In genomic region chr17:921161-921560, GRCh38 we compare ENCODE assay signal across 16 cellular contexts. TPM values are rescaled to one million over a fixed set of nuclear protein-coding genes. Genes with fewer than 3 reads are reported as not detected.
A peak's percentile ranks its signal among the peaks of the same experiment; 100 is the strongest.
DNase-seq lines count a peak whose midpoint lies in the region; ATAC-seq, FAIRE-seq and TF ChIP-seq lines count a peak whose summit lies in the region.
"Had no signal": no experiment of that assay in that cellular context is flagged by ENCODE, and none has a peak within 500 bp of the region (broad histone marks: within the 10 kb centered on the region; RNA-seq: fewer than 3 reads in every experiment).

No MANE protein-coding gene starts in this region.

- in situ Hi-C loops in IMR-90 (cut with MboI; ENCODE audit: low sequenced_read_pairs), result no loop called here

- H3K4me3 ChIP-seq in IMR-90 (ENCODE audit: insufficient read depth, low read depth, low read length) (no peak overlapping the region), bronchial epithelial cell (ENCODE audit: low read depth, low read length) (no peak overlapping the region), lung (no peak overlapping the region), uterus (no peak overlapping the region), WERI-Rb-1 (ENCODE audit: low read depth, low read length) (no peak overlapping the region)
- H3K4me3 ChIP-seq: BLaER1, upper lobe of left lung had no signal

- H4K8ac ChIP-seq in IMR-90 (ENCODE audit: low read depth in 2 of 2, low read length in 2 of 2), result no peak overlapping the region

- H3K23ac ChIP-seq in IMR-90 (ENCODE audit: low read depth, low read length), result no peak overlapping the region

- peaks cover 10% of the 10 kb centered on the region for H3K4me1 ChIP-seq in IMR-90 (ENCODE audit: control insufficient read depth, insufficient read depth, low read length)
- peaks cover 0 to 8% of the 10 kb centered on the region in 2 donors for H3K4me1 ChIP-seq in lung (ENCODE audit: control insufficient read depth in 2 of 2, insufficient read depth in 2 of 2, low read length in 2 of 2)
- H3K4me1 ChIP-seq in uterus, result peaks cover 0 to 10% of the 10 kb centered on the region in 2 donors

- no peak overlapping the region for H3K18ac ChIP-seq in IMR-90 (ENCODE audit: low read depth, low read length)

- no peak overlapping the region for H3K56ac ChIP-seq in IMR-90 (ENCODE audit: extremely low read depth, insufficient read depth, low read length)

- H3K4me2 ChIP-seq in IMR-90 (ENCODE audit: low read depth, low read length), result no peak overlapping the region
- H3K4me2 ChIP-seq: BLaER1 had no signal

- no peak overlapping the region for H3K9ac ChIP-seq in IMR-90 (ENCODE audit: low read depth, low read length)
- H3K9ac ChIP-seq: BLaER1 had no signal

- H2BK120ac ChIP-seq in IMR-90 (ENCODE audit: low read depth, low read length), result no peak overlapping the region

- H3K9me1 ChIP-seq in IMR-90 (ENCODE audit: insufficient read depth, low read length), result peaks cover 12% of the 10 kb centered on the region

- DNase-seq in IMR-90 (peak; percentile 47), bronchial epithelial cell (ENCODE audit: low read depth) (peak; percentile 77), lung (ENCODE audit: low spot score) (peak; percentile 35), uterus (peak; percentile 66 to 71), NCI-H1048 (lab: John Stamatoyannopoulos, UW) (no peak), islet precursor cell (no peak), WERI-Rb-1 (no peak)
- DNase-seq: activated naive CD8-positive, alpha-beta T cell treated with anti-CD3 and anti-CD28 coated beads, Interleukin-2, amount 50 U/mL, for 24 hours; cortex of kidney; DMS53; KBM-7; stimulated activated CD4-positive, alpha-beta T cell treated with anti-CD3 and anti-CD28 coated beads, Interleukin-4, amount 100 ng/mL, for 1 hour had no signal

- no peak overlapping the region for H2BK5ac ChIP-seq in IMR-90 (ENCODE audit: low read depth, low read length, poor library complexity, severe bottlenecking)

- WGBS in IMR-90 (ENCODE audit: extremely low coverage in 2 of 2, insufficient read length in 1 of 2), 2 experiments, result 94% methylated on average over 6 of the region's 13 CpGs; no CpG with 5 or more reads in 1 of the 2 experiments
- 84 to 91% methylated on average over 13 of the region's 13 CpGs for WGBS in lung, 2 donors

- no peak overlapping the region for H3K4ac ChIP-seq in IMR-90 (ENCODE audit: low read depth, low read length)

- no peak overlapping the region for H4K91ac ChIP-seq in IMR-90 (ENCODE audit: insufficient read depth, low read depth, low read length)

- H2BK20ac ChIP-seq in IMR-90 (ENCODE audit: low read depth, low read length), result no peak overlapping the region

- peak overlapping the region; percentile 86 for H2AK9ac ChIP-seq in IMR-90 (replicated peaks; ENCODE audit: low read depth, low read length, poor library complexity)

- TF ChIP-seq POLR2A in IMR-90 (IDR thresholded peaks at IDR 0.05; ENCODE audit: low read depth, low read length), result no peak
- no peak for TF ChIP-seq POLR2A in uterus (IDR thresholded peaks at IDR 0.05)

- H3K9me3 ChIP-seq in IMR-90 (ENCODE audit: control insufficient read depth, insufficient read depth, low read length) (no peaks in the 10 kb centered on the region), lung (ENCODE audit: control insufficient read depth in 2 of 2, insufficient read depth in 1 of 2, low read length in 1 of 2) (no peaks in the 10 kb centered on the region), uterus (no peaks in the 10 kb centered on the region), WERI-Rb-1 (ENCODE audit: severe bottlenecking) (no peaks in the 10 kb centered on the region)
- H3K9me3 ChIP-seq: upper lobe of left lung had no signal

- no peak overlapping the region for H4K5ac ChIP-seq in IMR-90 (ENCODE audit: low read depth, low read length)

- no peak overlapping the region for H2BK15ac ChIP-seq in IMR-90 (ENCODE audit: low read depth, low read length)

- H3K79me1 ChIP-seq in IMR-90 (ENCODE audit: low read depth in 1 of 2, low read length in 2 of 2), result peaks cover 44 to 74% of the 10 kb centered on the region in 2 experiments

- no peak for TF ChIP-seq RAD21 in IMR-90 (IDR thresholded peaks at IDR 0.05; ENCODE audit: low read length)

- intact Hi-C loops in IMR-90 (cut with micrococcal nuclease) (no loop called here), uterus (cut with DNase I; ENCODE audit: low total_unique reads) (no loop called here)

- ATAC-seq in IMR-90 (ENCODE audit: low read depth), result no peak
- no peak for ATAC-seq in lung (ENCODE audit: insufficient read depth, low FRiP score)
- ATAC-seq: activated naive CD8-positive, alpha-beta T cell treated with anti-CD3 and anti-CD28 coated beads, Interleukin-2, amount 50 U/mL, for 24 hours; natural killer cell treated with Interleukin-12 subunit alpha and Interleukin-12 subunit beta and Interleukin-15 and Interleukin-18, amount 100 ng/mL, for 72 hours had no signal

- no peak overlapping the region for H2AFZ ChIP-seq in IMR-90 (replicated peaks; ENCODE audit: low read length, poor library complexity)

- H4K20me1 ChIP-seq in IMR-90 (ENCODE audit: insufficient read depth, low read length), result peaks cover 58% of the 10 kb centered on the region

- H3K27ac ChIP-seq in IMR-90 (ENCODE audit: insufficient read depth, low read length) (no peak overlapping the region), lung (ENCODE audit: low read depth in 1 of 2, low read length in 1 of 2) (no peak overlapping the region), uterus (peak overlapping the region in 1 of 2 donors; percentile 45), WERI-Rb-1 (no peak overlapping the region)
- H3K27ac ChIP-seq: BLaER1, upper lobe of left lung had no signal

- no peak for TF ChIP-seq CTCF in IMR-90 (conservative IDR thresholded peaks at IDR 0.05; ENCODE audit: low read depth, low read length)
- no peak for TF ChIP-seq CTCF in bronchial epithelial cell (IDR thresholded peaks at IDR 0.05; ENCODE audit: insufficient read depth, low read length, severe bottlenecking)
- TF ChIP-seq CTCF in lung (IDR thresholded peaks at IDR 0.05; ENCODE audit: control extremely low read depth, extremely low read depth), result no peak
- no peak for TF ChIP-seq CTCF in uterus (IDR thresholded peaks at IDR 0.05)
- no peak for TF ChIP-seq CTCF in WERI-Rb-1 (IDR thresholded peaks at IDR 0.05; ENCODE audit: low read depth, low read length)

- dilution Hi-C loops in IMR-90 (cut with HindIII; ENCODE audit: low sequenced_read_pairs, unreplicated experiment), result no loop called here

- H3K36me3 ChIP-seq in IMR-90 (ENCODE audit: control insufficient read depth, insufficient read depth, low read length) (peaks cover 18% of the 10 kb centered on the region; the same call in 1 of the 2 replicates), bronchial epithelial cell (ENCODE audit: control insufficient read depth, insufficient read depth, low read length) (peaks cover 3% of the 10 kb centered on the region), lung (ENCODE audit: control insufficient read depth in 2 of 2, insufficient read depth in 2 of 2, low read length in 2 of 2) (no peaks in the 10 kb centered on the region), uterus (no peaks in the 10 kb centered on the region), WERI-Rb-1 (peaks cover 3% of the 10 kb centered on the region; the same call in 1 of the 2 replicates)
- H3K36me3 ChIP-seq: upper lobe of left lung had no signal

- BruUV-seq in IMR-90 (replicated peaks; lab: Mats Ljungman, UMichigan), result no TSS peak

- peak overlapping the region; percentile 47; the same call in 1 of the 2 replicates for H2AK5ac ChIP-seq in IMR-90 (ENCODE audit: low read depth, low read length)

- H3K27me3 ChIP-seq in IMR-90 (ENCODE audit: control insufficient read depth, insufficient read depth, low read length), result no peaks in the 10 kb centered on the region
- no peaks in the 10 kb centered on the region for H3K27me3 ChIP-seq in bronchial epithelial cell (ENCODE audit: control insufficient read depth, insufficient read depth, low read length)
- H3K27me3 ChIP-seq in lung (ENCODE audit: control insufficient read depth, insufficient read depth), result no peaks in the 10 kb centered on the region
- no peaks in the 10 kb centered on the region for H3K27me3 ChIP-seq in uterus
- no peaks in the 10 kb centered on the region for H3K27me3 ChIP-seq in WERI-Rb-1 (ENCODE audit: insufficient read depth, low read depth, severe bottlenecking)
- H3K27me3 ChIP-seq: BLaER1, upper lobe of left lung had no signal

- no peak overlapping the region for H3K14ac ChIP-seq in IMR-90 (replicated peaks; ENCODE audit: low read depth, low read length)

- no peak for FAIRE-seq in bronchial epithelial cell (lab: Jason Lieb, UNC)
- FAIRE-seq: TTC549 had no signal

- CTCF ChIA-PET in IMR-90 (lab: Yijun Ruan, JAX), result no interaction called here

- POLR2A ChIA-PET in IMR-90 (lab: Charles Lee; ENCODE audit: unreplicated experiment), result no interaction called here

TF ChIP-seq in IMR-90, 13 proteins besides CTCF, POLR2A, EP300 and RAD21 (continues in another document):
- TF ChIP-seq CEBPB (IDR thresholded peaks at IDR 0.05; ENCODE audit: low read depth, low read length) (no peak), FOS (IDR thresholded peaks at IDR 0.05; ENCODE audit: low read depth, low read length) (no peak), MXI1 (IDR thresholded peaks at IDR 0.05; ENCODE audit: borderline replicate concordance, low read depth, low read length) (no peak), USF2 (IDR thresholded peaks at IDR 0.05; ENCODE audit: low read depth, low read length) (no peak), ELK1 (IDR thresholded peaks at IDR 0.05; ENCODE audit: borderline replicate concordance, low read depth, low read length) (no peak)

RNA-seq across cellular contexts. Expression of gene NXN, which starts 58.4 kb away (rescaled TPM):
- 52.5 and 52.8 TPM in 2 replicates for total RNA-seq in IMR-90 (2012; rRNA removed)
- 116 and 120 TPM in 2 replicates for polyA plus RNA-seq in IMR-90 (2012; rRNA removed)
- polyA plus RNA-seq in IMR-90 (2012; cell fraction: cytosol; rRNA removed), result 89.4 and 117 TPM in 2 replicates
- polyA plus RNA-seq in IMR-90 (2012; cell fraction: nucleus; rRNA removed; ENCODE audit: low replicate concordance), result 67.9 and 90.2 TPM in 2 replicates
- total RNA-seq in bronchial epithelial cell, result 64.4 and 70.3 TPM in 2 replicates
- 10 to 100 TPM; 49.3 to 57.7 TPM for total RNA-seq in lung
- 10 to 100 TPM; 17.6 to 30.5 TPM for polyA plus RNA-seq in lung
- 10 to 100 TPM in 3 of 4 donors, 1 to 10 TPM in 1; 6.5 to 99.0 (median 49.9) TPM for total RNA-seq in uterus

Comparison
In these comparisons a context has a peak if more than half of its experiments do, and no peak if none do; other contexts are left out.
1. DNase-seq: peak in IMR-90 (single experiment), bronchial epithelial cell (single experiment), lung (single experiment) and uterus (2 of 2); none in NCI-H1048 (single experiment), islet precursor cell (single experiment) and WERI-Rb-1 (single experiment).